10 cellular contexts compared by ENCODE assay signal in the genomic region with DNA sequence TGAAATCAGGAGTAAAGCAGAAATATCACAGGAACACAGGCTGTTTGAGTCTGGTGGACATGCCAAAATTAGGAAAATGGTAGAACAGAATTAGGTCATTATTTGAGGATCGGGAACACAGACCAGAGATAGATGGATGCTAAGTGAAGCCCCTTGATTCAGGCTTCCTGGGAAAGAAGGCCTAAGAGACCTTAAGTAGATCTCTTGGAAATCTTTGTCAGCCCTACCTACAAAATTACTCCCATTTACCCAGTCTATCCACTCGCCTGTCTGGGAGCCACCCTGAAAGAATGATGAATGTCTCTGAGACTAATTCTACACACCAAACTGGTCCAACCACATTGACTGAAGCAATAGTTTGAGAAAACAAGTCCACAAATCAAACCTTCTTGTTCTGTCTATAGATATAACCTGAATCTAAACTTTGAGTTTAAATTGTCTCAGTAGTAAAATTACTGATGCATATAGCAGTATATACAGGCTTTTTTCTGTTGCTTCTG. TPM values are rescaled to one million over a fixed set of nuclear protein-coding genes. Genes with fewer than 3 reads are reported as not detected.
DNase-seq lines count a peak whose midpoint lies in the region; ATAC-seq, FAIRE-seq and TF ChIP-seq lines count a peak whose summit lies in the region.
"Had no signal": no experiment of that assay in that cellular context is flagged by ENCODE, and none has a peak within 500 bp of the region (broad histone marks: within the 10 kb centered on the region; RNA-seq: fewer than 3 reads in every experiment).

No MANE protein-coding gene starts in this region.

- H3K36me3 ChIP-seq in K562 (ENCODE audit: control insufficient read depth, insufficient read depth, low read length): no peaks in the 10 kb centered on the region
- H3K36me3 ChIP-seq in mucosa of stomach (ENCODE audit: control insufficient read depth, insufficient read depth, low read length): no peaks in the 10 kb centered on the region
- H3K36me3 ChIP-seq: ovary had no signal

- no peak for TF ChIP-seq EP300 in A549 (IDR thresholded peaks at IDR 0.05)
- TF ChIP-seq EP300 in K562 (IDR thresholded peaks at IDR 0.05; ENCODE audit: low read length): no peak

- H3K4me3 ChIP-seq in A549: no peak overlapping the region
- no peak overlapping the region for H3K4me3 ChIP-seq in K562
- H3K4me3 ChIP-seq in mucosa of stomach (ENCODE audit: low read length): no peak overlapping the region

- FAIRE-seq in A549 (lab: Jason Lieb, UNC) (no peak), K562 (lab: Jason Lieb, UNC) (no peak)

- TF ChIP-seq RAD21 in A549 (conservative IDR thresholded peaks at IDR 0.05 in 1 of 2, IDR thresholded peaks at IDR 0.05 in 1 of 2) (no peak), K562 (CRISPR knock-in tag; conservative IDR thresholded peaks at IDR 0.05 in 1 of 2, IDR thresholded peaks at IDR 0.05 in 1 of 2) (no peak)

- TF ChIP-seq POLR2A in A549 (IDR thresholded peaks at IDR 0.05; ENCODE audit: low read length) (no peak), K562 (conservative IDR thresholded peaks at IDR 0.05) (no peak)

- H3K27ac ChIP-seq in A549 (peak overlapping the region; percentile 90 to 94), K562 (ENCODE audit: extremely low read depth, low read depth, low read length) (no peak overlapping the region)

- no peak overlapping the region for H2AFZ ChIP-seq in K562 (ENCODE audit: low read depth, low read length)

- POLR2A ChIA-PET in A549 (lab: Yijun Ruan, JAX) (no interaction called here), K562 (lab: Yijun Ruan, JAX) (no interaction called here)

- H3K27me3 ChIP-seq in K562 (ENCODE audit: control insufficient read depth in 2 of 2, insufficient read depth in 2 of 2, low read length in 2 of 2) (no peaks in the 10 kb centered on the region), mucosa of stomach (ENCODE audit: control insufficient read depth, insufficient read depth, low read length) (no peaks in the 10 kb centered on the region)
- H3K27me3 ChIP-seq: ovary had no signal

- H3K79me2 ChIP-seq in K562 (ENCODE audit: control insufficient read depth, insufficient read depth, low read length): no peaks in the 10 kb centered on the region

- in situ Hi-C loops in K562 (cut with MboI): no loop called here

- BruUV-seq in K562 (replicated peaks; lab: Mats Ljungman, UMichigan): no TSS peak

- H3K4me2 ChIP-seq in A549: peak overlapping the region; percentile 73
- H3K4me2 ChIP-seq in K562 (ENCODE audit: insufficient read depth, low read length): no peak overlapping the region

- no peak for TF ChIP-seq CTCF in A549 (IDR thresholded peaks at IDR 0.05)
- TF ChIP-seq CTCF in K562 (IDR thresholded peaks at IDR 0.05 in 2 of 3, conservative IDR thresholded peaks at IDR 0.05 in 1 of 3; ENCODE audit: insufficient read depth in 2 of 3, low read depth in 1 of 3, low read length in 3 of 3): no peak

- intact Hi-C loops in K562 (cut with micrococcal nuclease): no loop called here

- H3K4me1 ChIP-seq in A549 (peaks cover 34% of the 10 kb centered on the region), K562 (replicated peaks in 1 of 2; ENCODE audit: control insufficient read depth in 2 of 2, insufficient read depth in 2 of 2, low read length in 2 of 2) (no peaks in the 10 kb centered on the region), mucosa of stomach (ENCODE audit: control insufficient read depth, insufficient read depth, low read length) (peaks cover 32% of the 10 kb centered on the region)

- ATAC-seq in A549 (peak; percentile 47 to 65; a peak in 5 of 6 replicates), HG02678 (IDR thresholded peaks at IDR 0.05; ENCODE audit: unreplicated experiment) (peak; percentile 5), K562 (no peak), HG03439 (IDR thresholded peaks at IDR 0.05; ENCODE audit: unreplicated experiment) (no peak), HG03025 (IDR thresholded peaks at IDR 0.05; ENCODE audit: low FRiP score, unreplicated experiment) (no peak)

- H3K9me1 ChIP-seq in K562 (ENCODE audit: control insufficient read depth, insufficient read depth, low read length): no peaks in the 10 kb centered on the region

- 37% methylated on average over 2 of the region's 2 CpGs for WGBS in A549 (ENCODE audit: missing lambda C conversion rate)
- 0% methylated on average over 2 of the region's 2 CpGs for WGBS in K562 (ENCODE audit: insufficient coverage, low coverage, missing lambda C conversion rate)

- no peaks in the 10 kb centered on the region for H3K9me3 ChIP-seq in A549
- H3K9me3 ChIP-seq in K562 (replicated peaks; ENCODE audit: control insufficient read depth, insufficient read depth, low read depth, low read length): no peaks in the 10 kb centered on the region
- no peaks in the 10 kb centered on the region for H3K9me3 ChIP-seq in mucosa of stomach (ENCODE audit: control insufficient read depth, low read length)
- H3K9me3 ChIP-seq: ovary had no signal

- DNase-seq in A549 (ENCODE audit: low read depth in 1 of 2, low spot score in 1 of 2) (no peak), K562 (ENCODE audit: extremely low read depth in 1 of 4, low spot score in 3 of 4) (no peak), NCI-H1105 treated with DMSO at 0.1 percent for 48 hours (lab: John Stamatoyannopoulos, UW) (no peak)
- no peak for DNase-seq in NK-92 treated with Interleukin-12 subunit alpha and Interleukin-12 subunit beta, amount 100 ng/mL, for 24 hours (lab: John Stamatoyannopoulos, UW)
- DNase-seq: GF-D8 had no signal

- H3K9ac ChIP-seq in K562 (ENCODE audit: insufficient read depth in 1 of 2, low read depth in 2 of 2, low read length in 2 of 2) (no peak overlapping the region), mucosa of stomach (ENCODE audit: low read length) (peak overlapping the region; percentile 14)

- CTCF ChIA-PET in A549 (lab: Yijun Ruan, JAX) (no interaction called here), K562 (lab: Yijun Ruan, JAX; ENCODE audit: low intra/inter-chr PET ratio) (no interaction called here)

- H4K20me1 ChIP-seq in K562 (replicated peaks; ENCODE audit: control insufficient read depth, insufficient read depth, low read length): no peaks in the 10 kb centered on the region

TF ChIP-seq in A549, 52 proteins besides CTCF, POLR2A, EP300 and RAD21 (continues in another document):
- TF ChIP-seq POLR2AphosphoS2 (conservative IDR thresholded peaks at IDR 0.05; ENCODE audit: low read length): no peak
- TF ChIP-seq, protein P1, sequence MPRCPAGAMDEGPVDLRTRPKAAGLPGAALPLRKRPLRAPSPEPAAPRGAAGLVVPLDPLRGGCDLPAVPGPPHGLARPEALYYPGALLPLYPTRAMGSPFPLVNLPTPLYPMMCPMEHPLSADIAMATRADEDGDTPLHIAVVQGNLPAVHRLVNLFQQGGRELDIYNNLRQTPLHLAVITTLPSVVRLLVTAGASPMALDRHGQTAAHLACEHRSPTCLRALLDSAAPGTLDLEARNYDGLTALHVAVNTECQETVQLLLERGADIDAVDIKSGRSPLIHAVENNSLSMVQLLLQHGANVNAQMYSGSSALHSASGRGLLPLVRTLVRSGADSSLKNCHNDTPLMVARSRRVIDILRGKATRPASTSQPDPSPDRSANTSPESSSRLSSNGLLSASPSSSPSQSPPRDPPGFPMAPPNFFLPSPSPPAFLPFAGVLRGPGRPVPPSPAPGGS (IDR thresholded peaks at IDR 0.05): no peak
- no peak for TF ChIP-seq KDM1A (IDR thresholded peaks at IDR 0.05; ENCODE audit: low read depth)

TF ChIP-seq in K562, 482 proteins besides CTCF, POLR2A, EP300 and RAD21:
- peak; percentile 59; the same call in 1 of the 2 replicates for TF ChIP-seq BACH1 (tag; IDR thresholded peaks at IDR 0.05)
- TF ChIP-seq SMARCA4 (IDR thresholded peaks at IDR 0.05): peak; percentile 1; the same call in 1 of the 2 replicates
- TF ChIP-seq DMBX1 (CRISPR knock-in tag; IDR thresholded peaks at IDR 0.05; ENCODE audit: borderline replicate concordance): no peak
- no peak for TF ChIP-seq SIX5 (IDR thresholded peaks at IDR 0.05; ENCODE audit: borderline replicate concordance in 1 of 2, insufficient read depth in 1 of 2, low read depth in 1 of 2, low read length in 2 of 2)
- TF ChIP-seq HMGXB4 (CRISPR knock-in tag; IDR thresholded peaks at IDR 0.05): no peak

RNA-seq across cellular contexts. Expression of gene TANK, which starts 36.6 kb away (rescaled TPM):
- polyA plus RNA-seq in A549 (2011; rRNA removed) (75.0 and 76.3 TPM in 2 replicates), A549 (2017; fragmentation: RNase III; extraction: RNeasy Plus Mini Kit Qiagen cat#74134 plus additional on column Dnase treatment) (53.9 to 69.8 TPM (median 59.6 TPM) in 3 replicates), K562 (2011; rRNA removed) (52.0 and 60.1 TPM in 2 replicates), K562 (2014; fragmentation: Illumina TruSeq; extraction: Trizol) (49.4 and 53.8 TPM in 2 replicates), K562 (2014; fragmentation: Nextera tagmentation; extraction: Ambion mirVana) (10 to 100 TPM; 83.7 to 91.5 TPM), K562 (2014; rRNA removed) (47.1 and 56.6 TPM in 2 replicates)
- 18.7 and 19.6 TPM in 2 replicates for polyA plus RNA-seq in A549 (2012; cell fraction: cytosol; rRNA removed)
- polyA plus RNA-seq in A549 (2012; cell fraction: nucleus; rRNA removed): 8.1 and 15.3 TPM in 2 replicates
- polyA minus RNA-seq in A549 (2011; rRNA and poly(A)+ RNA removed): 25.6 and 30.5 TPM in 2 replicates
- 125 and 212 TPM in 2 replicates for total RNA-seq in K562 (2011; cell fraction: chromatin; rRNA removed; ENCODE audit: low replicate concordance)
- total RNA-seq in K562 (2011; cell fraction: nucleolus; rRNA removed): 37.7 and 60.5 TPM in 2 replicates
- 98.7 and 143 TPM in 2 replicates for total RNA-seq in K562 (2011; cell fraction: nucleoplasm; rRNA removed)
- total RNA-seq in K562 (2014; rRNA removed) (33.6 and 43.0 TPM in 2 replicates), K562 (2014; rRNA removed; fragmentation: Illumina TruSeq; extraction: Trizol) (67.4 and 89.5 TPM in 2 replicates), K562 (2015; rRNA removed; fragmentation: Illumina TruSeq; extraction: Trizol) (48.9 and 54.4 TPM in 2 replicates), K562 (2021) (45.6 and 49.2 TPM in 2 replicates)
- 11.0 and 16.5 TPM in 2 replicates for polyA plus RNA-seq in K562 (2011; cell fraction: cytosol; rRNA removed)
- polyA plus RNA-seq in K562 (2011; cell fraction: nucleus; rRNA removed): 59.3 and 109 TPM in 2 replicates
- 41.1 and 65.3 TPM in 2 replicates for polyA plus RNA-seq in K562 (2012)
- 48.7 and 78.6 TPM in 2 replicates for polyA minus RNA-seq in K562 (2011; rRNA and poly(A)+ RNA removed)
- 11.5 and 17.8 TPM in 2 replicates for polyA minus RNA-seq in K562 (2011; cell fraction: cytosol; rRNA and poly(A)+ RNA removed)
- polyA minus RNA-seq in K562 (2011; cell fraction: nucleus; rRNA and poly(A)+ RNA removed): 92.6 and 179 TPM in 2 replicates

Comparison
In these comparisons a context has a peak if more than half of its experiments do, and no peak if none do; other contexts are left out.
1. ATAC-seq: peak in A549 (2 of 2) and HG02678 (single experiment); none in K562 (single experiment), HG03439 (single experiment) and HG03025 (single experiment).
2. Of the 35 proteins assayed by ChIP-seq in both K562 and A549: peak only in K562: none; only in A549: EHMT2; in both: none; in neither: 34.